ENCODE assay signal across 18 cellular contexts in the genomic region with DNA sequence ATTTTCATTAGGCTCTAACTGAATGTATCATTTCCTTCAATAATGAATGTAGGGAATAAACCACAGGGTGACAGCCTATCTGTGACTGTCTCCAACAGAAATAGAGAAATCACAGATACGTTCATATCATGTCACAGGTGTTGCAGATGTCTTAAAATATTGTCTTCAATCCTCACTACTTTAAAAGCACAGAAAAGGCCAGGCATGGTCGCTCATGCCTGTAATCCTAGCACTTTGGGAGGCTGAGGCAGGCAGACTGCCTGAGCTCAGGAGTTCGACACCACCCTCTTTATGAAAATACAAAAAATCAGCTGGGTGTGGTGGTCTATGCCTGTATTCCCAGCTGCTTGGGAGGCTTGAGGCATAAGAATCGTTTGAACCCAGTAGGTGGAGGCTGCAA. TPM values are rescaled to one million over a fixed set of nuclear protein-coding genes. Genes with fewer than 3 reads are reported as not detected.
A peak's percentile ranks its signal among the peaks of the same experiment; 100 is the strongest.
DNase-seq lines count a peak whose midpoint lies in the region; ATAC-seq and TF ChIP-seq lines count a peak whose summit lies in the region.
"Had no signal": no experiment of that assay in that cellular context is flagged by ENCODE, and none has a peak within 500 bp of the region (broad histone marks: within the 10 kb centered on the region; RNA-seq: fewer than 3 reads in every experiment).

No MANE protein-coding gene starts in this region.

- in situ Hi-C loops in mammary epithelial cell (cut with MboI; ENCODE audit: low sequenced_read_pairs in 2 of 2) = loop anchor here in 1 of 2 donors (25.0 kb wide), 2 partner anchors 258 to 483 kb away; no protein-coding TSS in a partner anchor

- TF ChIP-seq CTCF in MCF 10A (IDR thresholded peaks at IDR 0.05; ENCODE audit: unreplicated experiment) (no peak), breast epithelium (IDR thresholded peaks at IDR 0.05) (no peak), KMS-11 (conservative IDR thresholded peaks at IDR 0.05; ENCODE audit: low read depth, low read length) (no peak), mammary epithelial cell (conservative IDR thresholded peaks at IDR 0.05 in 1 of 2, IDR thresholded peaks at IDR 0.05 in 1 of 2; ENCODE audit: extremely low read depth in 1 of 2, insufficient read depth in 1 of 2, low read depth in 1 of 2, low read length in 2 of 2) (no peak), neutrophil (IDR thresholded peaks at IDR 0.05) (no peak)

- no peaks in the 10 kb centered on the region for H3K9me3 Mint-ChIP-seq in MCF 10A (ENCODE audit: unreplicated experiment)
- H3K9me3 Mint-ChIP-seq: CD4-positive, alpha-beta memory T cell; IgD-negative memory B cell had no signal

- BruUV-seq in MCF 10A (replicated peaks; lab: Mats Ljungman, UMichigan) = no TSS peak
- BruUV-seq in mammary epithelial cell (replicated peaks; lab: Mats Ljungman, UMichigan) = no TSS peak

- H4K20me1 ChIP-seq in KMS-11 (ENCODE audit: insufficient read depth) (no peaks in the 10 kb centered on the region), mammary epithelial cell (ENCODE audit: insufficient read depth, low read length) (no peaks in the 10 kb centered on the region)

- no peaks in the 10 kb centered on the region for H3K27me3 Mint-ChIP-seq in MCF 10A (ENCODE audit: insufficient read depth, unreplicated experiment)
- H3K27me3 Mint-ChIP-seq: CD4-positive, alpha-beta memory T cell; IgD-negative memory B cell had no signal

- POLR2A ChIA-PET in MCF 10A (lab: Yijun Ruan, JAX) = interaction anchor here (0.9 to 6.7 kb wide), 5 partner anchors 8 to 323 kb away, joined by 3 to 99 read pairs (median 4); partner anchors contain the start of gene CREG1

- CTCF ChIA-PET in MCF 10A (lab: Yijun Ruan, JAX) = interaction anchor here (0.6 to 6.6 kb wide), 6 partner anchors 9 to 590 kb away, joined by 3 to 139 read pairs (median 9); partner anchors contain the start of gene CREG1
- CTCF ChIA-PET in mammary epithelial cell (lab: Charles Lee; ENCODE audit: low non-redundant PET) = no interaction called here

- H2AFZ ChIP-seq in KMS-11 (ENCODE audit: low read depth) (no peak overlapping the region), mammary epithelial cell (ENCODE audit: low read depth, low read length) (no peak overlapping the region)
- H2AFZ ChIP-seq: GM23248 had no signal

- H3K27me3 ChIP-seq in breast epithelium = no peaks in the 10 kb centered on the region
- no peaks in the 10 kb centered on the region for H3K27me3 ChIP-seq in KMS-11 (ENCODE audit: insufficient read depth, low read depth)
- no peaks in the 10 kb centered on the region for H3K27me3 ChIP-seq in mammary epithelial cell (ENCODE audit: insufficient read depth, low read length)
- H3K27me3 ChIP-seq in neutrophil = no peaks in the 10 kb centered on the region

- dilution Hi-C loops in mammary epithelial cell (cut with HindIII; ENCODE audit: low sequenced_read_pairs) = loop anchor here (25.0 kb wide), 1 partner anchor 483 kb away; no protein-coding TSS in a partner anchor

- H3K36me3 ChIP-seq in breast epithelium (no peaks in the 10 kb centered on the region), KMS-11 (ENCODE audit: insufficient read depth) (peaks cover 36% of the 10 kb centered on the region), mammary epithelial cell (ENCODE audit: insufficient read depth, low read length) (peaks cover 23% of the 10 kb centered on the region), neutrophil (no peaks in the 10 kb centered on the region)

- 75% methylated on average over 4 of the region's 4 CpGs for WGBS in mammary epithelial cell (ENCODE audit: low coverage, missing lambda C conversion rate)

- peak overlapping the region; percentile 43 for H3K27ac Mint-ChIP-seq in MCF 10A (ENCODE audit: low read depth, unreplicated experiment)

- intact Hi-C loops in MCF 10A (cut with micrococcal nuclease) (loop anchor here (5.0 kb wide), 1 partner anchor 323 kb away; the partner anchor contains the start of gene POU2F1), breast epithelium (cut with DNase I; ENCODE audit: low total_unique reads) (no loop called here), mammary epithelial cell (cut with micrococcal nuclease) (no loop called here)

- H3K27ac ChIP-seq in breast epithelium = peak overlapping the region in 1 of 2 donors; percentile 46
- H3K27ac ChIP-seq in KMS-11 = peak overlapping the region; percentile 90
- H3K27ac ChIP-seq in mammary epithelial cell (ENCODE audit: insufficient read depth, low read depth, low read length) = peak overlapping the region; percentile 45
- peak overlapping the region; percentile 64 for H3K27ac ChIP-seq in neutrophil
- H3K27ac ChIP-seq: 22Rv1, GM23248 had no signal

- no peak for ATAC-seq in GM18861 (IDR thresholded peaks at IDR 0.05; ENCODE audit: unreplicated experiment)
- ATAC-seq: HCT116 had no signal

- H3K36me3 Mint-ChIP-seq in MCF 10A (ENCODE audit: insufficient read depth, unreplicated experiment) = peaks cover 74% of the 10 kb centered on the region

- H3K4me3 ChIP-seq in breast epithelium (no peak overlapping the region), KMS-11 (IDR thresholded peaks at IDR 0.05; ENCODE audit: insufficient read depth, low read depth, low read length) (no peak overlapping the region), mammary epithelial cell (replicated peaks in 1 of 3; ENCODE audit: insufficient read depth in 1 of 3, low read depth in 2 of 3, low read length in 3 of 3) (no peak overlapping the region), neutrophil (ENCODE audit: low read depth in 1 of 2, low read length in 1 of 2) (no peak overlapping the region)
- H3K4me3 ChIP-seq: GM23248 had no signal

- H3K79me2 ChIP-seq in KMS-11 (ENCODE audit: insufficient read depth, low read depth) (peaks cover 60% of the 10 kb centered on the region), mammary epithelial cell (ENCODE audit: insufficient read depth, low read length) (peaks cover 51% of the 10 kb centered on the region)

- TF ChIP-seq POLR2A in breast epithelium (IDR thresholded peaks at IDR 0.05) = no peak

- no peak overlapping the region for H3K9ac ChIP-seq in KMS-11
- H3K9ac ChIP-seq in mammary epithelial cell (ENCODE audit: insufficient read depth, low read length) = no peak overlapping the region
- H3K9ac ChIP-seq: GM23248 had no signal

- H3K4me1 ChIP-seq in breast epithelium = no peaks in the 10 kb centered on the region
- H3K4me1 ChIP-seq in KMS-11 (ENCODE audit: low read depth, poor library complexity, severe bottlenecking) = peaks cover 100% of the 10 kb centered on the region
- H3K4me1 ChIP-seq in mammary epithelial cell (ENCODE audit: insufficient read depth, low read length) = peaks cover 59% of the 10 kb centered on the region
- H3K4me1 ChIP-seq in neutrophil (ENCODE audit: control insufficient read depth in 1 of 2, insufficient read depth in 1 of 2, low read depth in 1 of 2, low read length in 1 of 2) = peaks cover 57 to 64% of the 10 kb centered on the region in 2 experiments

- peaks cover 58% of the 10 kb centered on the region for H3K4me1 Mint-ChIP-seq in MCF 10A (ENCODE audit: insufficient read depth, unreplicated experiment)

- H3K4me3 Mint-ChIP-seq in MCF 10A (ENCODE audit: unreplicated experiment) = no peak overlapping the region
- H3K4me3 Mint-ChIP-seq: CD4-positive, alpha-beta memory T cell; IgD-negative memory B cell had no signal

- H3K4me2 ChIP-seq in KMS-11 (peak overlapping the region; percentile 90), mammary epithelial cell (ENCODE audit: insufficient read depth, low read depth, low read length) (no peak overlapping the region)

- no peaks in the 10 kb centered on the region for H3K9me3 ChIP-seq in breast epithelium
- H3K9me3 ChIP-seq in mammary epithelial cell (replicated peaks; ENCODE audit: insufficient read depth, low read length) = no peaks in the 10 kb centered on the region
- H3K9me3 ChIP-seq in neutrophil = no peaks in the 10 kb centered on the region

- DNase-seq in MCF 10A (ENCODE audit: unreplicated experiment) (no peak), breast epithelium (ENCODE audit: low spot score in 2 of 2) (no peak), mammary epithelial cell (no peak), NCI-H1930 (lab: John Stamatoyannopoulos, UW) (no peak), NCI-H1417 treated with DMSO at 0.1 percent for 48 hours (lab: John Stamatoyannopoulos, UW) (no peak)
- DNase-seq: CD4-positive, alpha-beta memory T cell; COR-L47; DMS153; DMS79 treated with DMSO at 0.1 percent for 48 hours; EL; GM23248 had no signal

RNA-seq across cellular contexts. Expression of gene CREG1, which starts 8.2 kb away (rescaled TPM):
- total RNA-seq in MCF 10A (2022) = 136 and 154 TPM in 2 replicates
- 100 to 1,000 TPM; 156 to 444 (median 190) TPM for total RNA-seq in breast epithelium
- 100 to 1,000 TPM; 105 to 242 TPM for total RNA-seq in mammary epithelial cell
- 179 TPM for polyA plus RNA-seq in mammary epithelial cell
- polyA minus RNA-seq in mammary epithelial cell = 66.8 TPM

RNA-seq across cellular contexts. Expression of gene CD247, which starts 27.0 kb away (rescaled TPM):
- not detected in 2 replicates for total RNA-seq in MCF 10A (2022)
- total RNA-seq in breast epithelium = 1 to 10 TPM in 2 of 3 donors, under 1 TPM in 1; 0.80 to 2.0 (median 2.0) TPM
- total RNA-seq in mammary epithelial cell = not detected
- polyA plus RNA-seq in mammary epithelial cell = 0.07 TPM
- polyA minus RNA-seq in mammary epithelial cell = not detected
- total RNA-seq: GM23248 had no signal
- polyA plus RNA-seq: BJ, GM23248 had no signal
